8 cellular contexts compared by ENCODE assay signal in genomic region chr6:134247271-134247833, GRCh38.
DNase-seq lines count a peak whose midpoint lies in the region; ATAC-seq and TF ChIP-seq lines count a peak whose summit lies in the region.

No MANE protein-coding gene starts in this region.

- peak overlapping the region; percentile 72 for H3K4me3 Mint-ChIP-seq in activated naive CD8-positive, alpha-beta T cell

- H3K27me3 Mint-ChIP-seq in activated naive CD8-positive, alpha-beta T cell = no peaks in the 10 kb centered on the region

- TF ChIP-seq CTCF in GM10248 (IDR thresholded peaks at IDR 0.05; ENCODE audit: control extremely low read depth, extremely low read depth, low read depth, missing control alignments) = no peak
- no peak for TF ChIP-seq CTCF in suprapubic skin (IDR thresholded peaks at IDR 0.05)

- ATAC-seq in GM21786 (IDR thresholded peaks at IDR 0.05; ENCODE audit: unreplicated experiment) = peak; percentile 92

- no peak for TF ChIP-seq EP300 in suprapubic skin (IDR thresholded peaks at IDR 0.05)

- H3K36me3 Mint-ChIP-seq in activated naive CD8-positive, alpha-beta T cell = no peaks in the 10 kb centered on the region

- no peak for TF ChIP-seq POLR2A in suprapubic skin (IDR thresholded peaks at IDR 0.05)

- H3K4me3 ChIP-seq in SJCRH30 = no peak overlapping the region
- H3K4me3 ChIP-seq in suprapubic skin = no peak overlapping the region

- H3K4me1 ChIP-seq in SJCRH30 = no peaks in the 10 kb centered on the region
- H3K4me1 ChIP-seq in suprapubic skin = peaks cover 31% of the 10 kb centered on the region

- H3K27ac ChIP-seq in SJCRH30 (no peak overlapping the region), suprapubic skin (no peak overlapping the region)

- 38% methylated on average over 5 of the region's 5 CpGs for WGBS in suprapubic skin

- H3K9me3 ChIP-seq in SJCRH30 (replicated peaks) (no peaks in the 10 kb centered on the region), suprapubic skin (no peaks in the 10 kb centered on the region)

- peak overlapping the region; percentile 96 for H3K27ac Mint-ChIP-seq in activated naive CD8-positive, alpha-beta T cell

- H3K27me3 ChIP-seq in SJCRH30 (no peaks in the 10 kb centered on the region), suprapubic skin (no peaks in the 10 kb centered on the region)

- no peaks in the 10 kb centered on the region for H3K9me3 Mint-ChIP-seq in activated naive CD8-positive, alpha-beta T cell (ENCODE audit: low read depth)

- DNase-seq in GM10248 (ENCODE audit: extremely low spot score) = peak; percentile 63
- peak; percentile 11 for DNase-seq in SHP77 treated with DMSO at 0.1 percent for 48 hours (lab: John Stamatoyannopoulos, UW)
- peak; percentile 45 to 68 for DNase-seq in stimulated activated CD4-positive, alpha-beta T cell treated with anti-CD3 and anti-CD28 coated beads, Interleukin-4, amount 100 ng/mL, for 4 hours
- no peak for DNase-seq in SJCRH30
- no peak for DNase-seq in DMS114 treated with DMSO at 0.1 percent for 48 hours (lab: John Stamatoyannopoulos, UW; ENCODE audit: unreplicated experiment)
- no peak for DNase-seq in suprapubic skin (ENCODE audit: low spot score in 2 of 2)

- POLR2A ChIA-PET in GM10248 (lab: Yijun Ruan, JAX) = no interaction called here

- no peaks in the 10 kb centered on the region for H3K36me3 ChIP-seq in SJCRH30
- no peaks in the 10 kb centered on the region for H3K36me3 ChIP-seq in suprapubic skin

- CTCF ChIA-PET in GM10248 (lab: Yijun Ruan, JAX) = interaction anchor here (0.8 to 1.8 kb wide), 5 partner anchors 11 to 126 kb away, joined by 3 to 6 read pairs (median 4); no protein-coding TSS in a partner anchor

- peaks cover 64% of the 10 kb centered on the region for H3K4me1 Mint-ChIP-seq in activated naive CD8-positive, alpha-beta T cell (ENCODE audit: low read depth)

Comparison
In these comparisons a context has a peak if more than half of its experiments do, and no peak if none do; other contexts are left out.
1. DNase-seq: peak in GM10248 (single experiment), SHP77 treated with DMSO at 0.1 percent for 48 hours (single experiment) and stimulated activated CD4-positive, alpha-beta T cell treated with anti-CD3 and anti-CD28 coated beads, Interleukin-4, amount 100 ng/mL, for 4 hours (2 of 2); none in SJCRH30 (0 of 2), DMS114 treated with DMSO at 0.1 percent for 48 hours (single experiment) and suprapubic skin (0 of 2).